1 cellular context compared by ENCODE assay signal in genomic region chr2:130380096-130380934, GRCh38.
TF ChIP-seq lines count a peak whose summit lies in the region.

No MANE protein-coding gene starts in this region.

TF ChIP-seq in K562, 482 proteins besides CTCF, POLR2A, EP300 and RAD21 (continued from another document and continues in another):
- TF ChIP-seq AFF4 (CRISPR knock-in tag; IDR thresholded peaks at IDR 0.05): no peak
- TF ChIP-seq, protein P1, sequence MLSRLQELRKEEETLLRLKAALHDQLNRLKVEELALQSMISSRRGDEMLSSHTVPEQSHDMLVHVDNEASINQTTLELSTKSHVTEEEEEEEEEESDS (CRISPR knock-in tag; IDR thresholded peaks at IDR 0.05): no peak
- TF ChIP-seq ARID1B (IDR thresholded peaks at IDR 0.05): peak; percentile 89
- TF ChIP-seq SAFB (IDR thresholded peaks at IDR 0.05; ENCODE audit: borderline replicate concordance, low read depth, low read length): no peak
- TF ChIP-seq HMG20B (CRISPR knock-in tag; IDR thresholded peaks at IDR 0.05): no peak
- TF ChIP-seq JUN (IDR thresholded peaks at IDR 0.05; ENCODE audit: borderline replicate concordance, low read depth, low read length): no peak
- no peak for TF ChIP-seq JUN (CRISPR knock-in tag; IDR thresholded peaks at IDR 0.05; ENCODE audit: borderline replicate concordance)
- no peak for TF ChIP-seq ESRRA (IDR thresholded peaks at IDR 0.05; ENCODE audit: borderline replicate concordance, low read depth)
- no peak for TF ChIP-seq TFAM (CRISPR knock-in tag; conservative IDR thresholded peaks at IDR 0.05)
- no peak for TF ChIP-seq USF2 (CRISPR knock-in tag; IDR thresholded peaks at IDR 0.05)
- TF ChIP-seq, protein P2, sequence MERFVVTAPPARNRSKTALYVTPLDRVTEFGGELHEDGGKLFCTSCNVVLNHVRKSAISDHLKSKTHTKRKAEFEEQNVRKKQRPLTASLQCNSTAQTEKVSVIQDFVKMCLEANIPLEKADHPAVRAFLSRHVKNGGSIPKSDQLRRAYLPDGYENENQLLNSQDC (CRISPR knock-in tag; IDR thresholded peaks at IDR 0.05): no peak
- TF ChIP-seq ZNF707 (CRISPR knock-in tag; conservative IDR thresholded peaks at IDR 0.05): no peak
- no peak for TF ChIP-seq SRSF3 (IDR thresholded peaks at IDR 0.05; ENCODE audit: insufficient read depth, low read length)
- TF ChIP-seq NFATC3 (IDR thresholded peaks at IDR 0.05): no peak
- no peak for TF ChIP-seq ZNF77 (CRISPR knock-in tag; IDR thresholded peaks at IDR 0.05)
- TF ChIP-seq NR2F6 (CRISPR knock-in tag; IDR thresholded peaks at IDR 0.05): no peak
- no peak for TF ChIP-seq ZNF347 (CRISPR knock-in tag; IDR thresholded peaks at IDR 0.05; ENCODE audit: low read depth)
- TF ChIP-seq, protein P3, sequence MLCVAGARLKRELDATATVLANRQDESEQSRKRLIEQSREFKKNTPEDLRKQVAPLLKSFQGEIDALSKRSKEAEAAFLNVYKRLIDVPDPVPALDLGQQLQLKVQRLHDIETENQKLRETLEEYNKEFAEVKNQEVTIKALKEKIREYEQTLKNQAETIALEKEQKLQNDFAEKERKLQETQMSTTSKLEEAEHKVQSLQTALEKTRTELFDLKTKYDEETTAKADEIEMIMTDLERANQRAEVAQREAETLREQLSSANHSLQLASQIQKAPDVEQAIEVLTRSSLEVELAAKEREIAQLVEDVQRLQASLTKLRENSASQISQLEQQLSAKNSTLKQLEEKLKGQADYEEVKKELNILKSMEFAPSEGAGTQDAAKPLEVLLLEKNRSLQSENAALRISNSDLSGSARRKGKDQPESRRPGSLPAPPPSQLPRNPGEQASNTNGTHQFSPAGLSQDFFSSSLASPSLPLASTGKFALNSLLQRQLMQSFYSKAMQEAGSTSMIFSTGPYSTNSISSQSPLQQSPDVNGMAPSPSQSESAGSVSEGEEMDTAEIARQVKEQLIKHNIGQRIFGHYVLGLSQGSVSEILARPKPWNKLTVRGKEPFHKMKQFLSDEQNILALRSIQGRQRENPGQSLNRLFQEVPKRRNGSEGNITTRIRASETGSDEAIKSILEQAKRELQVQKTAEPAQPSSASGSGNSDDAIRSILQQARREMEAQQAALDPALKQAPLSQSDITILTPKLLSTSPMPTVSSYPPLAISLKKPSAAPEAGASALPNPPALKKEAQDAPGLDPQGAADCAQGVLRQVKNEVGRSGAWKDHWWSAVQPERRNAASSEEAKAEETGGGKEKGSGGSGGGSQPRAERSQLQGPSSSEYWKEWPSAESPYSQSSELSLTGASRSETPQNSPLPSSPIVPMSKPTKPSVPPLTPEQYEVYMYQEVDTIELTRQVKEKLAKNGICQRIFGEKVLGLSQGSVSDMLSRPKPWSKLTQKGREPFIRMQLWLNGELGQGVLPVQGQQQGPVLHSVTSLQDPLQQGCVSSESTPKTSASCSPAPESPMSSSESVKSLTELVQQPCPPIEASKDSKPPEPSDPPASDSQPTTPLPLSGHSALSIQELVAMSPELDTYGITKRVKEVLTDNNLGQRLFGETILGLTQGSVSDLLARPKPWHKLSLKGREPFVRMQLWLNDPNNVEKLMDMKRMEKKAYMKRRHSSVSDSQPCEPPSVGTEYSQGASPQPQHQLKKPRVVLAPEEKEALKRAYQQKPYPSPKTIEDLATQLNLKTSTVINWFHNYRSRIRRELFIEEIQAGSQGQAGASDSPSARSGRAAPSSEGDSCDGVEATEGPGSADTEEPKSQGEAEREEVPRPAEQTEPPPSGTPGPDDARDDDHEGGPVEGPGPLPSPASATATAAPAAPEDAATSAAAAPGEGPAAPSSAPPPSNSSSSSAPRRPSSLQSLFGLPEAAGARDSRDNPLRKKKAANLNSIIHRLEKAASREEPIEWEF (CRISPR knock-in tag; IDR thresholded peaks at IDR 0.05): no peak
- TF ChIP-seq ZSCAN32 (CRISPR knock-in tag; IDR thresholded peaks at IDR 0.05): no peak
- TF ChIP-seq CEBPG (CRISPR knock-in tag; IDR thresholded peaks at IDR 0.05): no peak
- no peak for TF ChIP-seq CEBPG (tag; conservative IDR thresholded peaks at IDR 0.05 in 1 of 2, IDR thresholded peaks at IDR 0.05 in 1 of 2)
- TF ChIP-seq SMARCB1 (IDR thresholded peaks at IDR 0.05; ENCODE audit: insufficient read length, low read depth): no peak
- TF ChIP-seq NCOA4 (IDR thresholded peaks at IDR 0.05; ENCODE audit: partially characterized antibody): no peak
- no peak for TF ChIP-seq ZBED1 (IDR thresholded peaks at IDR 0.05)
- no peak for TF ChIP-seq SRSF9 (IDR thresholded peaks at IDR 0.05; ENCODE audit: borderline replicate concordance, low read depth, low read length)
- TF ChIP-seq, protein P4, sequence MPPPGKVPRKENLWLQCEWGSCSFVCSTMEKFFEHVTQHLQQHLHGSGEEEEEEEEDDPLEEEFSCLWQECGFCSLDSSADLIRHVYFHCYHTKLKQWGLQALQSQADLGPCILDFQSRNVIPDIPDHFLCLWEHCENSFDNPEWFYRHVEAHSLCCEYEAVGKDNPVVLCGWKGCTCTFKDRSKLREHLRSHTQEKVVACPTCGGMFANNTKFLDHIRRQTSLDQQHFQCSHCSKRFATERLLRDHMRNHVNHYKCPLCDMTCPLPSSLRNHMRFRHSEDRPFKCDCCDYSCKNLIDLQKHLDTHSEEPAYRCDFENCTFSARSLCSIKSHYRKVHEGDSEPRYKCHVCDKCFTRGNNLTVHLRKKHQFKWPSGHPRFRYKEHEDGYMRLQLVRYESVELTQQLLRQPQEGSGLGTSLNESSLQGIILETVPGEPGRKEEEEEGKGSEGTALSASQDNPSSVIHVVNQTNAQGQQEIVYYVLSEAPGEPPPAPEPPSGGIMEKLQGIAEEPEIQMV (tag; conservative IDR thresholded peaks at IDR 0.05; ENCODE audit: low read depth): no peak
- 0 out of 2 replicates have a peak, but pooled peaks have one; percentile 13 for TF ChIP-seq NR4A1 (CRISPR knock-in tag; IDR thresholded peaks at IDR 0.05)
- TF ChIP-seq NR4A1 (tag; IDR thresholded peaks at IDR 0.05): 0 out of 2 replicates have a peak, but pooled peaks have one; percentile 26
- TF ChIP-seq ZNF778 (CRISPR knock-in tag; IDR thresholded peaks at IDR 0.05): no peak
- TF ChIP-seq ZNF583 (CRISPR knock-in tag; IDR thresholded peaks at IDR 0.05): no peak
- no peak for TF ChIP-seq YBX1 (IDR thresholded peaks at IDR 0.05)
- TF ChIP-seq, protein P5, sequence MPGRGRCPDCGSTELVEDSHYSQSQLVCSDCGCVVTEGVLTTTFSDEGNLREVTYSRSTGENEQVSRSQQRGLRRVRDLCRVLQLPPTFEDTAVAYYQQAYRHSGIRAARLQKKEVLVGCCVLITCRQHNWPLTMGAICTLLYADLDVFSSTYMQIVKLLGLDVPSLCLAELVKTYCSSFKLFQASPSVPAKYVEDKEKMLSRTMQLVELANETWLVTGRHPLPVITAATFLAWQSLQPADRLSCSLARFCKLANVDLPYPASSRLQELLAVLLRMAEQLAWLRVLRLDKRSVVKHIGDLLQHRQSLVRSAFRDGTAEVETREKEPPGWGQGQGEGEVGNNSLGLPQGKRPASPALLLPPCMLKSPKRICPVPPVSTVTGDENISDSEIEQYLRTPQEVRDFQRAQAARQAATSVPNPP (IDR thresholded peaks at IDR 0.05; ENCODE audit: borderline replicate concordance, insufficient read depth, insufficient read length): no peak
- peak; percentile 13; the same call in 1 of the 2 replicates for TF ChIP-seq OTX1 (CRISPR knock-in tag; IDR thresholded peaks at IDR 0.05)
- TF ChIP-seq CREBBP (IDR thresholded peaks at IDR 0.05; ENCODE audit: low read depth, low read length): no peak
- TF ChIP-seq STAT5A (IDR thresholded peaks at IDR 0.05; ENCODE audit: borderline replicate concordance, low read length): peak; percentile 42; the same call in 1 of the 2 replicates
- TF ChIP-seq ZNF274 (IDR thresholded peaks at IDR 0.05; ENCODE audit: borderline replicate concordance, low read depth, low read length): no peak
- TF ChIP-seq ZNF224 (CRISPR knock-in tag; IDR thresholded peaks at IDR 0.05): no peak
- TF ChIP-seq SMC3 (conservative IDR thresholded peaks at IDR 0.05; ENCODE audit: insufficient read depth, low read depth, low read length): no peak
